ENCODE assay signal across 1 cellular context in the genomic region with DNA sequence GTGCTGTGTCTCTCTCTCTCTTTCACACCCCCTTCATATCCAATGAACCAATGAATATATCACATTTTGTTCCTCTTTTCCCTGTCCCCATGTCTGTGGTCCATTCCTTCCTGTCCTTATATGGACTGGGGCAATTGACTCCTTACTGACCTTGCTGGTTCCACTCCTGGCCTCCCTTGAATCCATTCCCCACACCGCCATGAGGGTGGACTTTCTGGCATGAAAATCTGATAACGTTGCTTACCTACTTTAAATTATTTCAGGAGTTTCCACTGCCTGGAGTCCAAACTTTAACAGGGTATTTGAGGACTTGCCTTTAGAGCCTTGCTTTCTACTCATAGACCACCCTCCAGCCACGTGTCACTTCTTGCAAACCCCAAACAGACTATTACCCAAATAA.
TF ChIP-seq lines count a peak whose summit lies in the region.

No MANE protein-coding gene starts in this region.

TF ChIP-seq in HepG2, 621 proteins besides CTCF, POLR2A, EP300 and RAD21 (continued from another document):
- peak; percentile 38; the same call in 1 of the 2 replicates for TF ChIP-seq ZMYM3 (CRISPR knock-in tag; IDR thresholded peaks at IDR 0.05)
